In genomic region chr19:13151605-13152355, GRCh38 we compare ENCODE assay signal across 8 cellular contexts. TPM values are rescaled to one million over a fixed set of nuclear protein-coding genes. Genes with fewer than 3 reads are reported as not detected.
DNase-seq lines count a peak whose midpoint lies in the region; ATAC-seq and TF ChIP-seq lines count a peak whose summit lies in the region.

No MANE protein-coding gene starts in this region.

- peaks cover 40% of the 10 kb centered on the region for H3K4me1 ChIP-seq in suprapubic skin

- in situ Hi-C loops in G401 (cut with HindIII; ENCODE audit: low sequenced_read_pairs), result no loop called here

- no peaks in the 10 kb centered on the region for H3K27me3 ChIP-seq in suprapubic skin

- peak; percentile 57 to 61 for ATAC-seq in activated naive CD4-positive, alpha-beta T cell treated with anti-CD3 and anti-CD28 coated beads, Interleukin-2, amount 50 U/mL, for 72 hours
- ATAC-seq in omental fat pad (ENCODE audit: low FRiP score), result peak; percentile 46

- DNase-seq in G401 (ENCODE audit: low spot score) (peak; percentile 97), HFFc6 (peak; percentile 95), NCI-H1105 treated with DMSO at 0.1 percent for 48 hours (lab: John Stamatoyannopoulos, UW) (peak; percentile 96), SKM-1 (lab: John Stamatoyannopoulos, UW; ENCODE audit: unreplicated experiment) (peak; percentile 91), globus pallidus (ENCODE audit: low spot score) (peak; percentile 98), omental fat pad (ENCODE audit: low spot score) (peak; percentile 87), suprapubic skin (ENCODE audit: low spot score in 2 of 2) (peak; percentile 99)
- DNase-seq in activated naive CD4-positive, alpha-beta T cell treated with anti-CD3 and anti-CD28 coated beads, Interleukin-2, amount 50 U/mL, for 72 hours (ENCODE audit: low spot score in 2 of 2), result peak; percentile 91 to 97

- H3K4me1 Mint-ChIP-seq in HFFc6 (ENCODE audit: low read depth), result peaks cover 46% of the 10 kb centered on the region

- TF ChIP-seq POLR2A in suprapubic skin (IDR thresholded peaks at IDR 0.05), result peak; percentile 67 to 86

- H3K27ac ChIP-seq in suprapubic skin, result peak overlapping the region; percentile 97

- peak overlapping the region; percentile 99 for H3K27ac Mint-ChIP-seq in HFFc6
- H3K27ac Mint-ChIP-seq in activated naive CD4-positive, alpha-beta T cell treated with anti-CD3 and anti-CD28 coated beads, Interleukin-2, amount 50 U/mL, for 72 hours, result peak overlapping the region; percentile 97 to 100

- peak overlapping the region; percentile 79 for H3K4me3 ChIP-seq in suprapubic skin

- H3K36me3 ChIP-seq in suprapubic skin, result no peaks in the 10 kb centered on the region

- peak; percentile 45 for TF ChIP-seq CTCF in HFFc6 (IDR thresholded peaks at IDR 0.05)
- no peak for TF ChIP-seq CTCF in omental fat pad (IDR thresholded peaks at IDR 0.05)
- TF ChIP-seq CTCF in suprapubic skin (IDR thresholded peaks at IDR 0.05), result no peak

- H3K9me3 ChIP-seq in suprapubic skin, result no peaks in the 10 kb centered on the region

- peak overlapping the region; percentile 99 for H3K4me3 Mint-ChIP-seq in HFFc6

- no peak for TF ChIP-seq EP300 in suprapubic skin (IDR thresholded peaks at IDR 0.05)

- H3K9me3 Mint-ChIP-seq in HFFc6, result peaks cover 18% of the 10 kb centered on the region
- no peaks in the 10 kb centered on the region for H3K9me3 Mint-ChIP-seq in activated naive CD4-positive, alpha-beta T cell treated with anti-CD3 and anti-CD28 coated beads, Interleukin-2, amount 50 U/mL, for 72 hours

- H3K36me3 Mint-ChIP-seq in HFFc6 (ENCODE audit: low read depth), result peaks cover 43% of the 10 kb centered on the region
- peaks cover 50 to 57% of the 10 kb centered on the region in 2 donors for H3K36me3 Mint-ChIP-seq in activated naive CD4-positive, alpha-beta T cell treated with anti-CD3 and anti-CD28 coated beads, Interleukin-2, amount 50 U/mL, for 72 hours

- under 1% methylated on average over 50 of the region's 71 CpGs for WGBS in suprapubic skin

- H3K27me3 Mint-ChIP-seq in HFFc6 (ENCODE audit: insufficient read depth), result peaks cover 51% of the 10 kb centered on the region

RNA-seq across cellular contexts. Expression of gene IER2, which starts 1.6 kb away (rescaled TPM):
- 33.3 and 40.5 TPM in 2 replicates for total RNA-seq in G401 (2014; rRNA removed; shearing (Covaris generic))
- 10 to 100 TPM; 68.9 to 91.2 (median 87.7) TPM for total RNA-seq in HFFc6 (2021; fragmentation: NEBNext Ultra II Directional; extraction: Animal tissue kit (Norgen Biotek cat#: 25700))
- total RNA-seq in activated naive CD4-positive, alpha-beta T cell treated with anti-CD3 and anti-CD28 coated beads, Interleukin-2, amount 50 U/mL, for 72 hours, result 100 to 1,000 TPM; 111 to 174 TPM
- 100 to 1,000 TPM; 110 to 253 (median 210) TPM for total RNA-seq in omental fat pad
- 100 to 1,000 TPM; 154 to 377 (median 214) TPM for total RNA-seq in suprapubic skin

RNA-seq across cellular contexts. Expression of gene STX10, which starts 1.6 kb away (rescaled TPM):
- 93.4 and 112 TPM in 2 replicates for total RNA-seq in G401 (2014; rRNA removed; shearing (Covaris generic))
- 10 to 100 TPM; 48.5 to 63.4 (median 54.0) TPM for total RNA-seq in HFFc6 (2021; fragmentation: NEBNext Ultra II Directional; extraction: Animal tissue kit (Norgen Biotek cat#: 25700))
- total RNA-seq in activated naive CD4-positive, alpha-beta T cell treated with anti-CD3 and anti-CD28 coated beads, Interleukin-2, amount 50 U/mL, for 72 hours, result 10 to 100 TPM; 67.2 to 77.1 TPM
- total RNA-seq in omental fat pad (10 to 100 TPM; 41.0 to 97.6 (median 53.9) TPM), suprapubic skin (100 to 1,000 TPM in 1 of 4 donors, 10 to 100 TPM in 3; 71.9 to 110 (median 82.2) TPM)

RNA-seq across cellular contexts. Expression of gene NACC1, which starts 33.7 kb away (rescaled TPM):
- total RNA-seq in G401 (2014; rRNA removed; shearing (Covaris generic)), result 53.4 and 60.5 TPM in 2 replicates
- 100 to 1,000 TPM; 126 to 146 (median 139) TPM for total RNA-seq in HFFc6 (2021; fragmentation: NEBNext Ultra II Directional; extraction: Animal tissue kit (Norgen Biotek cat#: 25700))
- total RNA-seq in activated naive CD4-positive, alpha-beta T cell treated with anti-CD3 and anti-CD28 coated beads, Interleukin-2, amount 50 U/mL, for 72 hours, result 10 to 100 TPM; 56.0 to 67.0 TPM
- total RNA-seq in omental fat pad (10 to 100 TPM; 12.0 to 44.7 (median 23.0) TPM), suprapubic skin (10 to 100 TPM; 13.4 to 47.6 (median 35.3) TPM)

RNA-seq across cellular contexts. Expression of gene TRMT1, which starts 35.2 kb away (rescaled TPM):
- total RNA-seq in G401 (2014; rRNA removed; shearing (Covaris generic)), result 86.8 and 87.0 TPM in 2 replicates
- 10 to 100 TPM; 36.3 to 49.9 (median 39.6) TPM for total RNA-seq in HFFc6 (2021; fragmentation: NEBNext Ultra II Directional; extraction: Animal tissue kit (Norgen Biotek cat#: 25700))
- 10 to 100 TPM; 65.5 to 82.4 TPM for total RNA-seq in activated naive CD4-positive, alpha-beta T cell treated with anti-CD3 and anti-CD28 coated beads, Interleukin-2, amount 50 U/mL, for 72 hours
- total RNA-seq in omental fat pad (10 to 100 TPM; 27.0 to 70.5 (median 39.2) TPM), suprapubic skin (10 to 100 TPM; 35.1 to 46.2 (median 40.6) TPM)

RNA-seq across cellular contexts. Expression of gene LYL1, which starts 49.1 kb away (rescaled TPM):
- total RNA-seq in G401 (2014; rRNA removed; shearing (Covaris generic)), result not detected in 2 replicates
- total RNA-seq in HFFc6 (2021; fragmentation: NEBNext Ultra II Directional; extraction: Animal tissue kit (Norgen Biotek cat#: 25700)), result 1 to 10 TPM; 1.5 to 5.1 (median 4.2) TPM
- 1 to 10 TPM in 1 of 2 donors, under 1 TPM in 1; 0.71 to 3.2 TPM for total RNA-seq in activated naive CD4-positive, alpha-beta T cell treated with anti-CD3 and anti-CD28 coated beads, Interleukin-2, amount 50 U/mL, for 72 hours
- total RNA-seq in omental fat pad (10 to 100 TPM in 3 of 4 donors, 1 to 10 TPM in 1; 5.5 to 29.9 (median 20.5) TPM), suprapubic skin (1 to 10 TPM; 1.5 to 2.7 (median 2.2) TPM)

Comparison
In these comparisons a context has a peak if more than half of its experiments do, and no peak if none do; other contexts are left out.
1. Peak in every context shown above with its lines: DNase-seq, ATAC-seq, H3K4me3 ChIP-seq and H3K27ac ChIP-seq.